ENCODE assay signal across 13 cellular contexts in the genomic region with DNA sequence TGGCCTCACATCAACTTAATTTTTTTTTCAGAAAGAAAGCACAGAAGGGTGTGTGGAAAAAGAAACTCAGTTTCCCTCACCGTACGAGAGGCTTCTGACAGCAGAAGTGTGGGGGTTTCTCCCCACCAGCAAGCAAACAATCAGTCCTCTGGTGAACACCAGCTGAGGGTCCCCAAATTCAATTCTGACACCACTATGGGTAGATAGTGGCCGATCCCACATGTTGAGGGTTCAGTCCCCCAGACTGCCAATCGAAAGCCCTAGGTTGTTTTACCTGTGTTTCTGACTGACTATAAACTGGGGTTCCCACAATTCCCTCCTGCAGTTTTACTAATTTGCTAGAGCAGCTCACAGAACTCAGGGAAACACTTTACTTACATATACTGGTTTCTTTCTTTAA. TPM values are rescaled to one million over a fixed set of nuclear protein-coding genes. Genes with fewer than 3 reads are reported as not detected.
A peak's percentile ranks its signal among the peaks of the same experiment; 100 is the strongest.
DNase-seq lines count a peak whose midpoint lies in the region; ATAC-seq, FAIRE-seq and TF ChIP-seq lines count a peak whose summit lies in the region.
"Had no signal": no experiment of that assay in that cellular context is flagged by ENCODE, and none has a peak within 500 bp of the region (broad histone marks: within the 10 kb centered on the region; RNA-seq: fewer than 3 reads in every experiment).

No MANE protein-coding gene starts in this region.

- no TSS peak for BruUV-seq in HCT116 (replicated peaks; lab: Mats Ljungman, UMichigan)

- no peaks in the 10 kb centered on the region for H3K9me3 Mint-ChIP-seq in CD4-positive, alpha-beta memory T cell
- H3K9me3 Mint-ChIP-seq in astrocyte (ENCODE audit: unreplicated experiment) = no peaks in the 10 kb centered on the region
- no peaks in the 10 kb centered on the region for H3K9me3 Mint-ChIP-seq in naive thymus-derived CD8-positive, alpha-beta T cell
- H3K9me3 Mint-ChIP-seq: stimulated activated naive CD8-positive, alpha-beta T cell treated with anti-CD3 and anti-CD28 coated beads, Interleukin-15, amount 100 ng/mL, for 72 hours had no signal

- RAD21 ChIA-PET in HCT116 (lab: Charles Lee; ENCODE audit: low non-redundant PET in 1 of 2, low total read pairs in 2 of 2, uncharacterized antibody in 2 of 2, unreplicated experiment in 2 of 2) = interaction anchor here in 1 of 2 experiments (0.6 kb wide), 1 partner anchor 188 kb away, joined by 3 read pairs; no protein-coding TSS in a partner anchor

- H3K27me3 ChIP-seq in CD4-positive, alpha-beta memory T cell (ENCODE audit: insufficient read depth, low read length) = no peaks in the 10 kb centered on the region
- H3K27me3 ChIP-seq in HCT116 (ENCODE audit: insufficient read depth, low read length) (no peaks in the 10 kb centered on the region), astrocyte (ENCODE audit: insufficient read depth, low read length) (no peaks in the 10 kb centered on the region), esophagus squamous epithelium (no peaks in the 10 kb centered on the region)

- H3K36me3 Mint-ChIP-seq in CD4-positive, alpha-beta memory T cell = peaks cover 11 to 18% of the 10 kb centered on the region in 2 donors
- peaks cover 35% of the 10 kb centered on the region for H3K36me3 Mint-ChIP-seq in astrocyte (ENCODE audit: low read depth, unreplicated experiment)
- H3K36me3 Mint-ChIP-seq in naive thymus-derived CD8-positive, alpha-beta T cell = peaks cover 0 to 22% (median 8%) of the 10 kb centered on the region in 3 donors

- peaks cover 41% of the 10 kb centered on the region for H3K4me1 ChIP-seq in CD4-positive, alpha-beta memory T cell (ENCODE audit: insufficient read depth, low read length)
- H3K4me1 ChIP-seq in HCT116 (ENCODE audit: control insufficient read depth in 1 of 2, insufficient read depth in 2 of 2, low read length in 2 of 2) (peaks cover 28 to 57% of the 10 kb centered on the region in 2 experiments), astrocyte (ENCODE audit: insufficient read depth, low read length) (peaks cover 17% of the 10 kb centered on the region), esophagus squamous epithelium (peaks cover 0 to 45% (median 28%) of the 10 kb centered on the region in 3 donors)

- H3K4me1 Mint-ChIP-seq in CD4-positive, alpha-beta memory T cell = peaks cover 24 to 40% (median 33%) of the 10 kb centered on the region in 4 donors
- peaks cover 33% of the 10 kb centered on the region for H3K4me1 Mint-ChIP-seq in astrocyte (ENCODE audit: low read depth, unreplicated experiment)
- peaks cover 14 to 49% (median 40%) of the 10 kb centered on the region in 4 donors for H3K4me1 Mint-ChIP-seq in naive thymus-derived CD8-positive, alpha-beta T cell

- no peak for TF ChIP-seq POLR2A in HCT116 (IDR thresholded peaks at IDR 0.05; ENCODE audit: borderline replicate concordance, extremely low read depth, insufficient read depth, insufficient read length)
- no peak for TF ChIP-seq POLR2A in esophagus squamous epithelium (IDR thresholded peaks at IDR 0.05)

- no peaks in the 10 kb centered on the region for H3K79me2 ChIP-seq in HCT116 (ENCODE audit: insufficient read depth, low read length)
- no peaks in the 10 kb centered on the region for H3K79me2 ChIP-seq in astrocyte (ENCODE audit: insufficient read depth, low read length)

- no peaks in the 10 kb centered on the region for H3K9me3 ChIP-seq in CD4-positive, alpha-beta memory T cell (ENCODE audit: control insufficient read depth in 1 of 2, low read length in 2 of 2)
- no peaks in the 10 kb centered on the region for H3K9me3 ChIP-seq in HCT116 (ENCODE audit: control insufficient read depth in 1 of 2, insufficient read depth in 1 of 2, low read depth in 1 of 2, low read length in 2 of 2)
- no peaks in the 10 kb centered on the region for H3K9me3 ChIP-seq in astrocyte (ENCODE audit: insufficient read depth, low read depth, low read length)
- no peaks in the 10 kb centered on the region for H3K9me3 ChIP-seq in esophagus squamous epithelium

- WGBS in esophagus squamous epithelium, 2 donors = 76 to 79% methylated on average over 4 of the region's 4 CpGs

- CTCF ChIA-PET in CD4-positive, alpha-beta memory T cell (lab: Charles Lee; ENCODE audit: partially characterized antibody) = interaction anchor here (0.5 to 13.1 kb wide), 45 partner anchors 9 to 1207 kb away, joined by 3 to 550 read pairs (median 4); a partner anchor contains a TSS
- CTCF ChIA-PET in HCT116 (lab: Charles Lee) = interaction anchor here (0.6 to 1.9 kb wide), 21 partner anchors 9 to 1207 kb away, joined by 3 to 11 read pairs (median 4); a partner anchor contains a TSS

- ATAC-seq in HCT116 (no peak), GM19452 (IDR thresholded peaks at IDR 0.05; ENCODE audit: unreplicated experiment) (no peak)
- ATAC-seq in naive thymus-derived CD8-positive, alpha-beta T cell = no peak
- ATAC-seq: Right ventricle myocardium inferior had no signal

- H3K4me3 ChIP-seq in CD4-positive, alpha-beta memory T cell (ENCODE audit: low read length in 2 of 2) = peak overlapping the region in 1 of 2 donors; percentile 81
- H3K4me3 ChIP-seq in HCT116 (replicated peaks in 1 of 2; ENCODE audit: low read depth in 1 of 2, low read length in 2 of 2) (no peak overlapping the region), astrocyte (ENCODE audit: insufficient read depth, low read depth, low read length) (no peak overlapping the region), esophagus squamous epithelium (peak overlapping the region in 2 of 4 donors; percentile 38 to 60)

- no peak for DNase-seq in CD4-positive, alpha-beta memory T cell
- DNase-seq in HCT116 (ENCODE audit: low read depth, low spot score) (no peak), astrocyte (ENCODE audit: low read depth) (no peak), NCI-H1105 treated with DMSO at 0.1 percent for 48 hours (lab: John Stamatoyannopoulos, UW) (no peak), esophagus squamous epithelium (lab: John Stamatoyannopoulos, UW) (no peak)
- DNase-seq in naive thymus-derived CD8-positive, alpha-beta T cell = no peak

- TF ChIP-seq CTCF in HCT116 (IDR thresholded peaks at IDR 0.05 in 2 of 3, conservative IDR thresholded peaks at IDR 0.05 in 1 of 3; ENCODE audit: borderline replicate concordance in 1 of 3, insufficient read depth in 1 of 3, low read depth in 2 of 3, low read length in 2 of 3) = no peak
- TF ChIP-seq CTCF in astrocyte (IDR thresholded peaks at IDR 0.05; ENCODE audit: insufficient read depth, low read depth, low read length) = no peak
- TF ChIP-seq CTCF in esophagus squamous epithelium (IDR thresholded peaks at IDR 0.05) = no peak

- H3K9ac ChIP-seq in HCT116 (ENCODE audit: low read length) = no peak overlapping the region
- no peak overlapping the region for H3K9ac ChIP-seq in astrocyte (ENCODE audit: low read length)

- H3K36me3 ChIP-seq in CD4-positive, alpha-beta memory T cell (ENCODE audit: insufficient read depth, low read length) = peaks cover 5% of the 10 kb centered on the region
- H3K36me3 ChIP-seq in HCT116 (ENCODE audit: control insufficient read depth in 1 of 2, insufficient read depth in 2 of 2, low read length in 2 of 2) (no peaks in the 10 kb centered on the region), astrocyte (ENCODE audit: insufficient read depth, low read length) (no peaks in the 10 kb centered on the region), esophagus squamous epithelium (no peaks in the 10 kb centered on the region)

- no peaks in the 10 kb centered on the region for H3K27me3 Mint-ChIP-seq in CD4-positive, alpha-beta memory T cell
- no peaks in the 10 kb centered on the region for H3K27me3 Mint-ChIP-seq in astrocyte (ENCODE audit: low read depth, unreplicated experiment)
- H3K27me3 Mint-ChIP-seq in naive thymus-derived CD8-positive, alpha-beta T cell = no peaks in the 10 kb centered on the region
- H3K27me3 Mint-ChIP-seq: stimulated activated naive CD8-positive, alpha-beta T cell treated with anti-CD3 and anti-CD28 coated beads, Interleukin-15, amount 100 ng/mL, for 72 hours had no signal

- peak overlapping the region; percentile 66 for H2AFZ ChIP-seq in HCT116 (ENCODE audit: low read depth, low read length, poor library complexity, severe bottlenecking)
- H2AFZ ChIP-seq in astrocyte (ENCODE audit: low read depth, low read length) = no peak overlapping the region

- TF ChIP-seq RAD21 in HCT116 (IDR thresholded peaks at IDR 0.05; ENCODE audit: low read depth) = no peak

- intact Hi-C loops in CD4-positive, alpha-beta memory T cell (cut with micrococcal nuclease) = loop anchor here (1.0 to 2.0 kb wide), 3 partner anchors 49 to 161 kb away; a partner anchor contains a TSS
- intact Hi-C loops in HCT116 (cut with micrococcal nuclease) = loop anchor here (5.0 kb wide), 1 partner anchor 162 kb away; a partner anchor contains a TSS
- intact Hi-C loops in esophagus squamous epithelium (cut with DNase I) = loop anchor here (10.0 kb wide), 1 partner anchor 275 kb away; a partner anchor contains a TSS

- peak overlapping the region; percentile 65 to 92 (median 82) for H3K27ac Mint-ChIP-seq in CD4-positive, alpha-beta memory T cell
- H3K27ac Mint-ChIP-seq in astrocyte (ENCODE audit: unreplicated experiment) = peak overlapping the region; percentile 89
- H3K27ac Mint-ChIP-seq in naive thymus-derived CD8-positive, alpha-beta T cell = peak overlapping the region in 9 of 10 donors; percentile 85 to 99 (median 94)

- no peak overlapping the region for H3K27ac ChIP-seq in CD4-positive, alpha-beta memory T cell (ENCODE audit: low read depth, low read length)
- H3K27ac ChIP-seq in HCT116 (ENCODE audit: low read depth, low read length) (no peak overlapping the region), astrocyte (ENCODE audit: low read depth, low read length) (no peak overlapping the region), esophagus squamous epithelium (no peak overlapping the region)
- H3K27ac ChIP-seq: VCaP had no signal

- H4K20me1 ChIP-seq in HCT116 (ENCODE audit: insufficient read depth) (no peaks in the 10 kb centered on the region), astrocyte (ENCODE audit: insufficient read depth, low read length) (no peaks in the 10 kb centered on the region)

- peak overlapping the region in 7 of 8 donors; percentile 76 to 86 (median 83) for H3K4me3 Mint-ChIP-seq in CD4-positive, alpha-beta memory T cell
- H3K4me3 Mint-ChIP-seq in astrocyte (ENCODE audit: unreplicated experiment) = peak overlapping the region; percentile 100
- H3K4me3 Mint-ChIP-seq in naive thymus-derived CD8-positive, alpha-beta T cell = peak overlapping the region; percentile 33 to 99 (median 93)

- H3K9me2 ChIP-seq in HCT116 (ENCODE audit: insufficient read depth) = no peaks in the 10 kb centered on the region

- POLR2A ChIA-PET in CD4-positive, alpha-beta memory T cell (lab: Charles Lee; ENCODE audit: partially characterized antibody) = interaction anchor here (0.6 to 3.9 kb wide), 8 partner anchors 26 to 596 kb away, joined by 3 to 28 read pairs (median 3); a partner anchor contains a TSS
- POLR2A ChIA-PET in HCT116 (lab: Charles Lee) = interaction anchor here (1.2 kb wide), 1 partner anchor 61 kb away, joined by 3 read pairs; no protein-coding TSS in a partner anchor
- POLR2A ChIA-PET in naive thymus-derived CD8-positive, alpha-beta T cell (lab: Charles Lee) = interaction anchor here (0.6 to 2.0 kb wide), 8 partner anchors 56 to 349 kb away, joined by 3 to 12 read pairs (median 4); a partner anchor contains a TSS

- FAIRE-seq in astrocyte (lab: Jason Lieb, UNC) = no peak
- FAIRE-seq: H1 had no signal

- H3K4me2 ChIP-seq in HCT116 (ENCODE audit: low read length) (peak overlapping the region; percentile 81; the same call in 1 of the 2 replicates), astrocyte (ENCODE audit: low read length) (peak overlapping the region; percentile 84)

RNA-seq across cellular contexts. Expression of a gene that starts 2.1 kb away (rescaled TPM):
- total RNA-seq in CD4-positive, alpha-beta memory T cell = 10 to 100 TPM; 23.0 to 24.9 TPM
- 100 to 1,000 TPM in 1 of 2 donors, 10 to 100 TPM in 1; 61.6 to 139 TPM for polyA plus RNA-seq in CD4-positive, alpha-beta memory T cell
- total RNA-seq in HCT116 (2021; ENCODE audit: unreplicated experiment) = 14.8 TPM
- 10.0 and 22.0 TPM in 2 replicates for polyA plus RNA-seq in HCT116 (2012)
- 3,307 and 4,155 TPM in 2 replicates for total RNA-seq in astrocyte
- total RNA-seq in naive thymus-derived CD8-positive, alpha-beta T cell = 10 to 100 TPM; 23.3 to 24.5 TPM
- polyA plus RNA-seq in naive thymus-derived CD8-positive, alpha-beta T cell = 100 to 1,000 TPM; 145 to 171 (median 146) TPM
- total RNA-seq in esophagus squamous epithelium = 100 to 1,000 TPM in 1 of 4 donors, 10 to 100 TPM in 2, 1 to 10 TPM in 1; 4.0 to 194 (median 13.6) TPM

RNA-seq across cellular contexts. Expression of a gene that starts 34.9 kb away (rescaled TPM):
- total RNA-seq in CD4-positive, alpha-beta memory T cell = 1 to 10 TPM; 2.7 to 2.9 TPM
- under 1 TPM; 0.12 to 0.15 TPM for polyA plus RNA-seq in CD4-positive, alpha-beta memory T cell
- total RNA-seq in HCT116 (2021; ENCODE audit: unreplicated experiment) (not detected), astrocyte (0.17 TPM in 1 of 2 replicates, not detected in the other), esophagus squamous epithelium (10 to 100 TPM in 2 of 4 donors, 1 to 10 TPM in 2; 1.2 to 12.4 (median 7.5) TPM)
- polyA plus RNA-seq in HCT116 (2012) = 0.04 TPM in 1 of 2 replicates, not detected in the other
- 1 to 10 TPM; 2.0 to 2.3 TPM for total RNA-seq in naive thymus-derived CD8-positive, alpha-beta T cell
- 10 to 100 TPM in 1 of 3 donors, 1 to 10 TPM in 2; 1.8 to 69.5 (median 3.3) TPM for polyA plus RNA-seq in naive thymus-derived CD8-positive, alpha-beta T cell
- total RNA-seq: glomerular endothelial cell, HT-29 had no signal

RNA-seq across cellular contexts. Expression of a gene that starts 55.9 kb away (rescaled TPM):
- total RNA-seq in CD4-positive, alpha-beta memory T cell = 10 to 100 TPM; 22.8 to 26.0 TPM
- polyA plus RNA-seq in CD4-positive, alpha-beta memory T cell = 10 to 100 TPM in 1 of 2 donors, 1 to 10 TPM in 1; 3.1 to 10.3 TPM
- 9.6 TPM for total RNA-seq in HCT116 (2021; ENCODE audit: unreplicated experiment)
- polyA plus RNA-seq in HCT116 (2012) = 3.3 and 4.5 TPM in 2 replicates
- 6.1 and 6.2 TPM in 2 replicates for total RNA-seq in astrocyte
- 10 to 100 TPM; 19.4 to 21.5 TPM for total RNA-seq in naive thymus-derived CD8-positive, alpha-beta T cell
- 1 to 10 TPM; 8.2 to 9.7 (median 9.0) TPM for polyA plus RNA-seq in naive thymus-derived CD8-positive, alpha-beta T cell
- 10 to 100 TPM in 1 of 4 donors, 1 to 10 TPM in 3; 4.9 to 14.7 (median 9.5) TPM for total RNA-seq in esophagus squamous epithelium

Comparison
In these comparisons a context has a peak if more than half of its experiments do, and no peak if none do; other contexts are left out.
1. RNA of a gene that starts 2.1 kb away (total RNA-seq): 3,307 to 4,155 TPM in astrocyte; 23.0 to 24.9 TPM in CD4-positive, alpha-beta memory T cell, 23.3 to 24.5 TPM in naive thymus-derived CD8-positive, alpha-beta T cell, 4.0 to 194 TPM in esophagus squamous epithelium and 14.8 TPM in HCT116 (single experiment); every median in the first group is over 10 times any median in the second.
2. Peak in every context shown above with its lines, with median percentiles within 50 percentile points of each other: H3K27ac Mint-ChIP-seq and H3K4me3 Mint-ChIP-seq.